In genomic region chr13:110869805-110870706, GRCh38 we compare ENCODE assay signal across 8 cellular contexts. TPM values are rescaled to one million over a fixed set of nuclear protein-coding genes. Genes with fewer than 3 reads are reported as not detected.
DNase-seq lines count a peak whose midpoint lies in the region; ATAC-seq and TF ChIP-seq lines count a peak whose summit lies in the region.

No MANE protein-coding gene starts in this region.

- H3K27ac ChIP-seq in coronary artery = peak overlapping the region; percentile 81 to 83

- CTCF ChIA-PET in activated CD4-positive, alpha-beta T cell treated with anti-CD3 and anti-CD28 coated beads, Interleukin-2, amount 10 ng/mL, durations not matched to agents 7 days and 5 days (lab: Charles Lee) = interaction anchor here (3.8 kb wide), 1 partner anchor 13 kb away, joined by 18 read pairs; no protein-coding TSS in a partner anchor

- no peak for ATAC-seq in HG02884 (IDR thresholded peaks at IDR 0.05; ENCODE audit: unreplicated experiment)
- no peak for ATAC-seq in GM21381 (IDR thresholded peaks at IDR 0.05; ENCODE audit: unreplicated experiment)

- no peaks in the 10 kb centered on the region for H3K36me3 Mint-ChIP-seq in activated CD4-positive, alpha-beta T cell treated with anti-CD3 and anti-CD28 coated beads, Interleukin-2, amount 10 ng/mL, durations not matched to agents 7 days and 5 days (ENCODE audit: low read depth)

- peak; percentile 12 to 51 for DNase-seq in activated CD4-positive, alpha-beta T cell treated with anti-CD3 and anti-CD28 coated beads, Interleukin-2, amount 50 U/mL, for 48 hours
- DNase-seq in activated CD4-positive, alpha-beta T cell treated with anti-CD3 and anti-CD28 coated beads, Interleukin-2, amount 10 ng/mL, durations not matched to agents 7 days and 5 days = no peak
- peak; percentile 99 for DNase-seq in coronary artery (ENCODE audit: low spot score)
- DNase-seq in left kidney (ENCODE audit: low read depth, low spot score) = peak; percentile 90
- DNase-seq in stimulated activated CD8-positive, alpha-beta memory T cell treated with anti-CD3 and anti-CD28 coated beads, Interleukin-2, amount 100 ng/mL, for 48 hours (ENCODE audit: low read depth in 2 of 2) = peak; percentile 12 to 18

- H3K27ac Mint-ChIP-seq in activated CD4-positive, alpha-beta T cell treated with anti-CD3 and anti-CD28 coated beads, Interleukin-2, amount 10 ng/mL, durations not matched to agents 7 days and 5 days = no peak overlapping the region

- H3K4me3 ChIP-seq in coronary artery = peak overlapping the region; percentile 59

- POLR2A ChIA-PET in activated CD4-positive, alpha-beta T cell treated with anti-CD3 and anti-CD28 coated beads, Interleukin-2, amount 10 ng/mL, durations not matched to agents 7 days and 5 days (lab: Charles Lee) = no interaction called here

- H3K4me3 Mint-ChIP-seq in activated CD4-positive, alpha-beta T cell treated with anti-CD3 and anti-CD28 coated beads, Interleukin-2, amount 10 ng/mL, durations not matched to agents 7 days and 5 days = no peak overlapping the region

- no peaks in the 10 kb centered on the region for H3K9me3 Mint-ChIP-seq in activated CD4-positive, alpha-beta T cell treated with anti-CD3 and anti-CD28 coated beads, Interleukin-2, amount 10 ng/mL, durations not matched to agents 7 days and 5 days

- H3K27me3 Mint-ChIP-seq in activated CD4-positive, alpha-beta T cell treated with anti-CD3 and anti-CD28 coated beads, Interleukin-2, amount 10 ng/mL, durations not matched to agents 7 days and 5 days = peaks cover 26% of the 10 kb centered on the region

- peaks cover 6% of the 10 kb centered on the region for H3K4me1 Mint-ChIP-seq in activated CD4-positive, alpha-beta T cell treated with anti-CD3 and anti-CD28 coated beads, Interleukin-2, amount 10 ng/mL, durations not matched to agents 7 days and 5 days

- no peak for TF ChIP-seq CTCF in coronary artery (IDR thresholded peaks at IDR 0.05)

TF ChIP-seq in PFSK-1, 5 proteins besides CTCF, POLR2A, EP300 and RAD21:
- TF ChIP-seq TAF1 (IDR thresholded peaks at IDR 0.05; ENCODE audit: borderline replicate concordance, insufficient read depth, low read length) (no peak), FOXP2 (optimal IDR thresholded peaks at IDR 0.05; ENCODE audit: borderline replicate concordance, extremely low read depth, extremely low read length, insufficient read depth) (peak; percentile 39), POLR2AphosphoS5 (IDR thresholded peaks at IDR 0.05; ENCODE audit: low read depth, low read length) (peak; percentile 34; the same call in 1 of the 2 replicates), SIN3A (IDR thresholded peaks at IDR 0.05; ENCODE audit: borderline replicate concordance, insufficient read depth, low read length) (no peak)
- TF ChIP-seq, protein P1, sequence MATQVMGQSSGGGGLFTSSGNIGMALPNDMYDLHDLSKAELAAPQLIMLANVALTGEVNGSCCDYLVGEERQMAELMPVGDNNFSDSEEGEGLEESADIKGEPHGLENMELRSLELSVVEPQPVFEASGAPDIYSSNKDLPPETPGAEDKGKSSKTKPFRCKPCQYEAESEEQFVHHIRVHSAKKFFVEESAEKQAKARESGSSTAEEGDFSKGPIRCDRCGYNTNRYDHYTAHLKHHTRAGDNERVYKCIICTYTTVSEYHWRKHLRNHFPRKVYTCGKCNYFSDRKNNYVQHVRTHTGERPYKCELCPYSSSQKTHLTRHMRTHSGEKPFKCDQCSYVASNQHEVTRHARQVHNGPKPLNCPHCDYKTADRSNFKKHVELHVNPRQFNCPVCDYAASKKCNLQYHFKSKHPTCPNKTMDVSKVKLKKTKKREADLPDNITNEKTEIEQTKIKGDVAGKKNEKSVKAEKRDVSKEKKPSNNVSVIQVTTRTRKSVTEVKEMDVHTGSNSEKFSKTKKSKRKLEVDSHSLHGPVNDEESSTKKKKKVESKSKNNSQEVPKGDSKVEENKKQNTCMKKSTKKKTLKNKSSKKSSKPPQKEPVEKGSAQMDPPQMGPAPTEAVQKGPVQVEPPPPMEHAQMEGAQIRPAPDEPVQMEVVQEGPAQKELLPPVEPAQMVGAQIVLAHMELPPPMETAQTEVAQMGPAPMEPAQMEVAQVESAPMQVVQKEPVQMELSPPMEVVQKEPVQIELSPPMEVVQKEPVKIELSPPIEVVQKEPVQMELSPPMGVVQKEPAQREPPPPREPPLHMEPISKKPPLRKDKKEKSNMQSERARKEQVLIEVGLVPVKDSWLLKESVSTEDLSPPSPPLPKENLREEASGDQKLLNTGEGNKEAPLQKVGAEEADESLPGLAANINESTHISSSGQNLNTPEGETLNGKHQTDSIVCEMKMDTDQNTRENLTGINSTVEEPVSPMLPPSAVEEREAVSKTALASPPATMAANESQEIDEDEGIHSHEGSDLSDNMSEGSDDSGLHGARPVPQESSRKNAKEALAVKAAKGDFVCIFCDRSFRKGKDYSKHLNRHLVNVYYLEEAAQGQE (IDR thresholded peaks at IDR 0.05; ENCODE audit: insufficient read depth in 1 of 2, low read depth in 2 of 2, low read length in 2 of 2) = peak in 1 of 2 experiments; percentile 64; a peak in 1 of 4 replicates
TF ChIP-seq in PFSK-1: peak in this region for 3.

RNA-seq across cellular contexts. Expression of gene ANKRD10, which starts 44.8 kb away (rescaled TPM):
- total RNA-seq in activated CD4-positive, alpha-beta T cell treated with anti-CD3 and anti-CD28 coated beads, Interleukin-2, amount 10 ng/mL, durations not matched to agents 7 days and 5 days = 100 to 1,000 TPM; 101 to 111 TPM
- polyA plus RNA-seq in PFSK-1 (2012; ENCODE audit: insufficient read length, low read depth) = 34.3 TPM
